Comparison of ENCODE assay signal across 12 cellular contexts in genomic region chr2:71385008-71385407, GRCh38. TPM values are rescaled to one million over a fixed set of nuclear protein-coding genes. Genes with fewer than 3 reads are reported as not detected.
DNase-seq lines count a peak whose midpoint lies in the region; ATAC-seq and TF ChIP-seq lines count a peak whose summit lies in the region.
"Had no signal": no experiment of that assay in that cellular context is flagged by ENCODE, and none has a peak within 500 bp of the region (broad histone marks: within the 10 kb centered on the region; RNA-seq: fewer than 3 reads in every experiment).

No MANE protein-coding gene starts in this region.

- peak; percentile 27 for DNase-seq in A172 (ENCODE audit: low spot score)
- DNase-seq in H4 (ENCODE audit: low spot score) = peak; percentile 49
- DNase-seq in astrocyte of the cerebellum (ENCODE audit: low read depth) = peak; percentile 26
- DNase-seq in fibroblast of villous mesenchyme (ENCODE audit: low read depth) = peak; percentile 88
- DNase-seq in SHP77 (lab: John Stamatoyannopoulos, UW) = no peak
- no peak for DNase-seq in T1000 (lab: John Stamatoyannopoulos, UW)
- DNase-seq: activated CD4-positive, alpha-beta T cell treated with anti-CD3 and anti-CD28 coated beads, Interleukin-2, amount 10 ng/mL, durations not matched to agents 24 days and 14 days; activated gamma-delta T cell; NCI-H748 treated with DMSO at 0.1 percent for 48 hours had no signal

- TF ChIP-seq CTCF in astrocyte of the cerebellum (IDR thresholded peaks at IDR 0.05; ENCODE audit: low read depth, low read length, missing control alignments) (no peak), fibroblast of villous mesenchyme (IDR thresholded peaks at IDR 0.05; ENCODE audit: insufficient read depth, low read depth, low read length) (no peak)

- ATAC-seq in GM18867 (IDR thresholded peaks at IDR 0.05; ENCODE audit: unreplicated experiment) (no peak), HG03378 (IDR thresholded peaks at IDR 0.05; ENCODE audit: unreplicated experiment) (no peak)

- no peak overlapping the region for H3K4me3 ChIP-seq in astrocyte of the cerebellum (ENCODE audit: low read depth, low read length)
- no peak overlapping the region for H3K4me3 ChIP-seq in fibroblast of villous mesenchyme (ENCODE audit: low read depth, low read length)
- H3K4me3 ChIP-seq: BLaER1 had no signal

- in situ Hi-C loops in astrocyte of the cerebellum (cut with HindIII; ENCODE audit: low sequenced_read_pairs) = loop anchor here (5.0 kb wide), 1 partner anchor 37 kb away; no protein-coding TSS in a partner anchor

RNA-seq across cellular contexts. Expression of gene ZNF638, which starts 53.4 kb away (rescaled TPM):
- total RNA-seq in A172 (2014; rRNA removed; shearing (Covaris generic)) = 72.5 and 118 TPM in 2 replicates
- 62.4 and 65.2 TPM in 2 replicates for total RNA-seq in H4 (2014; rRNA removed; shearing (Covaris generic))
- total RNA-seq in fibroblast of villous mesenchyme = 117 and 139 TPM in 2 replicates

Comparison
In these comparisons a context has a peak if more than half of its experiments do, and no peak if none do; other contexts are left out.
1. DNase-seq: peak in A172 (single experiment), H4 (single experiment), astrocyte of the cerebellum (single experiment) and fibroblast of villous mesenchyme (single experiment); none in SHP77 (0 of 2) and T1000 (single experiment).